In genomic region chr6:39366875-39367618, GRCh38 we compare ENCODE assay signal across 19 cellular contexts. TPM values are rescaled to one million over a fixed set of nuclear protein-coding genes. Genes with fewer than 3 reads are reported as not detected.
DNase-seq lines count a peak whose midpoint lies in the region; FAIRE-seq lines count a peak whose summit lies in the region.
"Had no signal": no experiment of that assay in that cellular context is flagged by ENCODE, and none has a peak within 500 bp of the region (broad histone marks: within the 10 kb centered on the region; RNA-seq: fewer than 3 reads in every experiment).

No MANE protein-coding gene starts in this region.

- H3K27ac Mint-ChIP-seq in activated T-helper 1 cell treated with anti-CD3 and anti-CD28 coated beads, Interleukin-12 subunit alpha, Interleukin-12 subunit beta, Interleukin-2, Interleukin-4 antibody, amounts not matched to agents 30 ng/mL and 10 ng/mL and 1 ng/mL, durations not matched to agents 14 hours and 24 hours and 36 hours = no peak overlapping the region

- peak overlapping the region; percentile 38 for H3K27ac ChIP-seq in layer of hippocampus (ENCODE audit: low read depth, low read length)
- H3K27ac ChIP-seq: transverse colon had no signal

- no peaks in the 10 kb centered on the region for H3K27me3 Mint-ChIP-seq in activated T-helper 1 cell treated with anti-CD3 and anti-CD28 coated beads, Interleukin-12 subunit alpha, Interleukin-12 subunit beta, Interleukin-2, Interleukin-4 antibody, amounts not matched to agents 30 ng/mL and 10 ng/mL and 1 ng/mL, durations not matched to agents 14 hours and 24 hours and 36 hours (ENCODE audit: insufficient read depth)

- no peaks in the 10 kb centered on the region for H3K4me1 Mint-ChIP-seq in activated T-helper 1 cell treated with anti-CD3 and anti-CD28 coated beads, Interleukin-12 subunit alpha, Interleukin-12 subunit beta, Interleukin-2, Interleukin-4 antibody, amounts not matched to agents 30 ng/mL and 10 ng/mL and 1 ng/mL, durations not matched to agents 14 hours and 24 hours and 36 hours (ENCODE audit: low read depth)

- no peak for FAIRE-seq in GM19239 (lab: Jason Lieb, UNC)
- FAIRE-seq: astrocyte, kidney had no signal

- DNase-seq in Ammon's horn (ENCODE audit: low spot score) (peak; percentile 81), G401 (ENCODE audit: low spot score) (peak; percentile 32), anterior cingulate cortex (lab: John Stamatoyannopoulos, UW) (peak in 51 of 58 donors; percentile 10 to 91 (median 62)), GM19239 (ENCODE audit: insufficient read length, low spot score) (no peak), iPS-NIHi11 (ENCODE audit: low spot score) (no peak), ecto neural progenitor cell (ENCODE audit: low spot score) (no peak)
- no peak for DNase-seq in activated T-helper 1 cell treated with anti-CD3 and anti-CD28 coated beads, Interleukin-12 subunit alpha, Interleukin-12 subunit beta, Interleukin-2, Interleukin-4 antibody, amounts not matched to agents 30 ng/mL and 10 ng/mL and 1 ng/mL, durations not matched to agents 14 hours and 24 hours and 36 hours (ENCODE audit: low spot score)
- DNase-seq: activated CD4-positive, alpha-beta T cell treated with anti-CD3 and anti-CD28 coated beads for 4 hours; activated CD8-positive, alpha-beta memory T cell treated with anti-CD3 and anti-CD28 coated beads, Interleukin-2, amount 50 U/mL, for 48 hours; kidney; stimulated activated CD4-positive, alpha-beta T cell treated with anti-CD3 and anti-CD28 coated beads, Interleukin-4, amount 100 ng/mL, for 1 hour; transverse colon had no signal

- intact Hi-C loops in activated T-helper 1 cell treated with anti-CD3 and anti-CD28 coated beads, Interleukin-12 subunit alpha, Interleukin-12 subunit beta, Interleukin-2, Interleukin-4 antibody, amounts not matched to agents 30 ng/mL and 10 ng/mL and 1 ng/mL, durations not matched to agents 14 hours and 24 hours and 36 hours (cut with micrococcal nuclease) = no loop called here

- no peaks in the 10 kb centered on the region for H3K27me3 ChIP-seq in layer of hippocampus (ENCODE audit: control insufficient read depth, insufficient read depth, low read length)
- H3K27me3 ChIP-seq: transverse colon had no signal

- H3K36me3 Mint-ChIP-seq in activated T-helper 1 cell treated with anti-CD3 and anti-CD28 coated beads, Interleukin-12 subunit alpha, Interleukin-12 subunit beta, Interleukin-2, Interleukin-4 antibody, amounts not matched to agents 30 ng/mL and 10 ng/mL and 1 ng/mL, durations not matched to agents 14 hours and 24 hours and 36 hours (ENCODE audit: low read depth) = no peaks in the 10 kb centered on the region

- no peaks in the 10 kb centered on the region for H3K9me3 Mint-ChIP-seq in activated T-helper 1 cell treated with anti-CD3 and anti-CD28 coated beads, Interleukin-12 subunit alpha, Interleukin-12 subunit beta, Interleukin-2, Interleukin-4 antibody, amounts not matched to agents 30 ng/mL and 10 ng/mL and 1 ng/mL, durations not matched to agents 14 hours and 24 hours and 36 hours

- in situ Hi-C loops in G401 (cut with HindIII; ENCODE audit: low sequenced_read_pairs) = no loop called here

- no peak overlapping the region for H3K4me3 Mint-ChIP-seq in activated T-helper 1 cell treated with anti-CD3 and anti-CD28 coated beads, Interleukin-12 subunit alpha, Interleukin-12 subunit beta, Interleukin-2, Interleukin-4 antibody, amounts not matched to agents 30 ng/mL and 10 ng/mL and 1 ng/mL, durations not matched to agents 14 hours and 24 hours and 36 hours

RNA-seq across cellular contexts. Expression of gene KCNK16, which starts 44.5 kb away (rescaled TPM):
- not detected in 2 replicates for total RNA-seq in G401 (2014; rRNA removed; shearing (Covaris generic))
- not detected in 2 replicates for total RNA-seq in activated T-helper 1 cell treated with anti-CD3 and anti-CD28 coated beads, Interleukin-12 subunit alpha, Interleukin-12 subunit beta, Interleukin-2, Interleukin-4 antibody, amounts not matched to agents 30 ng/mL and 10 ng/mL and 1 ng/mL, durations not matched to agents 14 hours and 24 hours and 36 hours
- total RNA-seq: astrocyte, dermis microvascular lymphatic vessel endothelial cell, esophagus mucosa, kidney, mononuclear cell, OCI-LY7, SK-MEL-5, transverse colon had no signal

RNA-seq across cellular contexts. Expression of gene KCNK17, which starts 52.8 kb away (rescaled TPM):
- total RNA-seq in G401 (2014; rRNA removed; shearing (Covaris generic)) = not detected in 2 replicates
- not detected in 2 replicates for total RNA-seq in activated T-helper 1 cell treated with anti-CD3 and anti-CD28 coated beads, Interleukin-12 subunit alpha, Interleukin-12 subunit beta, Interleukin-2, Interleukin-4 antibody, amounts not matched to agents 30 ng/mL and 10 ng/mL and 1 ng/mL, durations not matched to agents 14 hours and 24 hours and 36 hours
- total RNA-seq: astrocyte, dermis microvascular lymphatic vessel endothelial cell, OCI-LY7, SK-MEL-5 had no signal

Comparison
In these comparisons a context has a peak if more than half of its experiments do, and no peak if none do; other contexts are left out.
1. DNase-seq: peak in Ammon's horn (single experiment), G401 (single experiment) and anterior cingulate cortex (51 of 58); none in GM19239 (single experiment), activated T-helper 1 cell treated with anti-CD3 and anti-CD28 coated beads, Interleukin-12 subunit alpha, Interleukin-12 subunit beta, Interleukin-2, Interleukin-4 antibody, amounts not matched to agents 30 ng/mL and 10 ng/mL and 1 ng/mL, durations not matched to agents 14 hours and 24 hours and 36 hours (single experiment), iPS-NIHi11 (single experiment) and ecto neural progenitor cell (single experiment).